Comparison of ENCODE assay signal across 2 cellular contexts in the genomic region with DNA sequence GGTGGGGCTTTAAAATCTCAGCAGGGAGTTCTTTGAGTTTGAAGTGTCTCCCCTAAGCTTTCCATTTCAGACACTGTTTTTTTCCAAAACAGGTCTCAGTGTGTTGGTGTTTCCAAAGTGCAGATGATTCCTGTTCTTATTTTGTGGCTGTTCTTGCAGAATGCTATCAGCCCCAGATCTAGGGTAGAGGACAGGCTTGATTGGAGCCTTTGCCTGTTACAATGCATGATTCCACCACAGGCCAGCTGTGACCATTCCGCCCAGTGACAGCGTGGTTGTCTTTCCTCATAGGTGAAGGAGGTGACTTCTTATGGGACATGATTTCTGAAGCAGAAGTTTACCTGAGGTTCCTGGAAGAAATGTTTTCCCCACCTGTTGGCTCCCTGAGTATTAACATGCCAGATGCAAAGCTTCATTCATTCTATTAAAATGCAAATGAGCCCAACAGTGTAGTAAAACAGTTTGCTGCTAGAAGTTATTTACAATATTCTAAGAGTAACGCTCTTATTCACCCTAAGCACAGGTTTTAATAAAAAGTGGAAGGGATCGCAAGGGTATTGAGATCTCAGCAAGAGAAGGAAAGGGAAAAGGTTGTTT.
TF ChIP-seq lines count a peak whose summit lies in the region.

No MANE protein-coding gene starts in this region.

TF ChIP-seq in WTC11, 78 proteins besides CTCF, POLR2A, EP300 and RAD21 (continued from another document):
- TF ChIP-seq, protein P1, sequence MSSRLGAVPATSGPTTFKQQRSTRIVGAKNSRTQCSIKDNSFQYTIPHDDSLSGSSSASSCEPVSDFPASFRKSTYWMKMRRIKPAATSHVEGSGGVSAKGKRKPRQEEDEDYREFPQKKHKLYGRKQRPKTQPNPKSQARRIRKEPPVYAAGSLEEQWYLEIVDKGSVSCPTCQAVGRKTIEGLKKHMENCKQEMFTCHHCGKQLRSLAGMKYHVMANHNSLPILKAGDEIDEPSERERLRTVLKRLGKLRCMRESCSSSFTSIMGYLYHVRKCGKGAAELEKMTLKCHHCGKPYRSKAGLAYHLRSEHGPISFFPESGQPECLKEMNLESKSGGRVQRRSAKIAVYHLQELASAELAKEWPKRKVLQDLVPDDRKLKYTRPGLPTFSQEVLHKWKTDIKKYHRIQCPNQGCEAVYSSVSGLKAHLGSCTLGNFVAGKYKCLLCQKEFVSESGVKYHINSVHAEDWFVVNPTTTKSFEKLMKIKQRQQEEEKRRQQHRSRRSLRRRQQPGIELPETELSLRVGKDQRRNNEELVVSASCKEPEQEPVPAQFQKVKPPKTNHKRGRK (CRISPR knock-in tag; IDR thresholded peaks at IDR 0.05; ENCODE audit: borderline replicate concordance) = no peak
- TF ChIP-seq RORB (CRISPR knock-in tag; IDR thresholded peaks at IDR 0.05) (no peak), SMAD3 (CRISPR knock-in tag; IDR thresholded peaks at IDR 0.05; ENCODE audit: borderline replicate concordance) (no peak), NR1H2 (CRISPR knock-in tag; IDR thresholded peaks at IDR 0.05) (no peak), FOXK1 (CRISPR knock-in tag; IDR thresholded peaks at IDR 0.05) (no peak), NR2C2 (CRISPR knock-in tag; IDR thresholded peaks at IDR 0.05) (no peak)
- TF ChIP-seq, protein P2, sequence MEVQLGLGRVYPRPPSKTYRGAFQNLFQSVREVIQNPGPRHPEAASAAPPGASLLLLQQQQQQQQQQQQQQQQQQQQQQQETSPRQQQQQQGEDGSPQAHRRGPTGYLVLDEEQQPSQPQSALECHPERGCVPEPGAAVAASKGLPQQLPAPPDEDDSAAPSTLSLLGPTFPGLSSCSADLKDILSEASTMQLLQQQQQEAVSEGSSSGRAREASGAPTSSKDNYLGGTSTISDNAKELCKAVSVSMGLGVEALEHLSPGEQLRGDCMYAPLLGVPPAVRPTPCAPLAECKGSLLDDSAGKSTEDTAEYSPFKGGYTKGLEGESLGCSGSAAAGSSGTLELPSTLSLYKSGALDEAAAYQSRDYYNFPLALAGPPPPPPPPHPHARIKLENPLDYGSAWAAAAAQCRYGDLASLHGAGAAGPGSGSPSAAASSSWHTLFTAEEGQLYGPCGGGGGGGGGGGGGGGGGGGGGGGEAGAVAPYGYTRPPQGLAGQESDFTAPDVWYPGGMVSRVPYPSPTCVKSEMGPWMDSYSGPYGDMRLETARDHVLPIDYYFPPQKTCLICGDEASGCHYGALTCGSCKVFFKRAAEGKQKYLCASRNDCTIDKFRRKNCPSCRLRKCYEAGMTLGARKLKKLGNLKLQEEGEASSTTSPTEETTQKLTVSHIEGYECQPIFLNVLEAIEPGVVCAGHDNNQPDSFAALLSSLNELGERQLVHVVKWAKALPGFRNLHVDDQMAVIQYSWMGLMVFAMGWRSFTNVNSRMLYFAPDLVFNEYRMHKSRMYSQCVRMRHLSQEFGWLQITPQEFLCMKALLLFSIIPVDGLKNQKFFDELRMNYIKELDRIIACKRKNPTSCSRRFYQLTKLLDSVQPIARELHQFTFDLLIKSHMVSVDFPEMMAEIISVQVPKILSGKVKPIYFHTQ (CRISPR knock-in tag; IDR thresholded peaks at IDR 0.05) = no peak
- TF ChIP-seq, protein P3, sequence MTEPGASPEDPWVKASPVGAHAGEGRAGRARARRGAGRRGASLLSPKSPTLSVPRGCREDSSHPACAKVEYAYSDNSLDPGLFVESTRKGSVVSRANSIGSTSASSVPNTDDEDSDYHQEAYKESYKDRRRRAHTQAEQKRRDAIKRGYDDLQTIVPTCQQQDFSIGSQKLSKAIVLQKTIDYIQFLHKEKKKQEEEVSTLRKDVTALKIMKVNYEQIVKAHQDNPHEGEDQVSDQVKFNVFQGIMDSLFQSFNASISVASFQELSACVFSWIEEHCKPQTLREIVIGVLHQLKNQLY (CRISPR knock-in tag; IDR thresholded peaks at IDR 0.05) = no peak
- TF ChIP-seq, protein P4, sequence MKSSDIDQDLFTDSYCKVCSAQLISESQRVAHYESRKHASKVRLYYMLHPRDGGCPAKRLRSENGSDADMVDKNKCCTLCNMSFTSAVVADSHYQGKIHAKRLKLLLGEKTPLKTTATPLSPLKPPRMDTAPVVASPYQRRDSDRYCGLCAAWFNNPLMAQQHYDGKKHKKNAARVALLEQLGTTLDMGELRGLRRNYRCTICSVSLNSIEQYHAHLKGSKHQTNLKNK (CRISPR knock-in tag; IDR thresholded peaks at IDR 0.05) = no peak

TF ChIP-seq in HepG2, 621 proteins besides CTCF, POLR2A, EP300 and RAD21 (continued from another document):
- TF ChIP-seq, protein P5, sequence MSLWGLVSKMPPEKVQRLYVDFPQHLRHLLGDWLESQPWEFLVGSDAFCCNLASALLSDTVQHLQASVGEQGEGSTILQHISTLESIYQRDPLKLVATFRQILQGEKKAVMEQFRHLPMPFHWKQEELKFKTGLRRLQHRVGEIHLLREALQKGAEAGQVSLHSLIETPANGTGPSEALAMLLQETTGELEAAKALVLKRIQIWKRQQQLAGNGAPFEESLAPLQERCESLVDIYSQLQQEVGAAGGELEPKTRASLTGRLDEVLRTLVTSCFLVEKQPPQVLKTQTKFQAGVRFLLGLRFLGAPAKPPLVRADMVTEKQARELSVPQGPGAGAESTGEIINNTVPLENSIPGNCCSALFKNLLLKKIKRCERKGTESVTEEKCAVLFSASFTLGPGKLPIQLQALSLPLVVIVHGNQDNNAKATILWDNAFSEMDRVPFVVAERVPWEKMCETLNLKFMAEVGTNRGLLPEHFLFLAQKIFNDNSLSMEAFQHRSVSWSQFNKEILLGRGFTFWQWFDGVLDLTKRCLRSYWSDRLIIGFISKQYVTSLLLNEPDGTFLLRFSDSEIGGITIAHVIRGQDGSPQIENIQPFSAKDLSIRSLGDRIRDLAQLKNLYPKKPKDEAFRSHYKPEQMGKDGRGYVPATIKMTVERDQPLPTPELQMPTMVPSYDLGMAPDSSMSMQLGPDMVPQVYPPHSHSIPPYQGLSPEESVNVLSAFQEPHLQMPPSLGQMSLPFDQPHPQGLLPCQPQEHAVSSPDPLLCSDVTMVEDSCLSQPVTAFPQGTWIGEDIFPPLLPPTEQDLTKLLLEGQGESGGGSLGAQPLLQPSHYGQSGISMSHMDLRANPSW (CRISPR knock-in tag; IDR thresholded peaks at IDR 0.05; ENCODE audit: borderline replicate concordance) = 0 out of 2 replicates have a peak, but pooled peaks have one; percentile 1
- TF ChIP-seq TEAD3 (CRISPR knock-in tag; optimal IDR thresholded peaks at IDR 0.05; ENCODE audit: borderline replicate concordance) (peak; percentile 24), POLR2G (IDR thresholded peaks at IDR 0.05; ENCODE audit: low read depth, low read length) (0 out of 2 replicates have a peak, but pooled peaks have one; percentile 55), ZNF619 (CRISPR knock-in tag; IDR thresholded peaks at IDR 0.05) (no peak), RBFOX2 (IDR thresholded peaks at IDR 0.05; ENCODE audit: low read depth, low read length) (peak; percentile 54; the same call in 1 of the 2 replicates), SIN3A (IDR thresholded peaks at IDR 0.05; ENCODE audit: borderline replicate concordance, low read depth, low read length) (0 out of 2 replicates have a peak, but pooled peaks have one; percentile 23), MIER2 (CRISPR knock-in tag; IDR thresholded peaks at IDR 0.05) (no peak), ZNF547 (CRISPR knock-in tag; IDR thresholded peaks at IDR 0.05) (peak; percentile 23; the same call in 1 of the 2 replicates), RFX5 (IDR thresholded peaks at IDR 0.05; ENCODE audit: low read depth, low read length) (peak; percentile 80; the same call in 1 of the 2 replicates), ZSCAN20 (CRISPR knock-in tag; IDR thresholded peaks at IDR 0.05; ENCODE audit: borderline replicate concordance) (no peak), ZNF205 (CRISPR knock-in tag; IDR thresholded peaks at IDR 0.05) (0 out of 2 replicates have a peak, but pooled peaks have one; percentile 22), ZNF484 (CRISPR knock-in tag; IDR thresholded peaks at IDR 0.05; ENCODE audit: borderline replicate concordance, low read depth) (no peak)
- TF ChIP-seq, protein P6, sequence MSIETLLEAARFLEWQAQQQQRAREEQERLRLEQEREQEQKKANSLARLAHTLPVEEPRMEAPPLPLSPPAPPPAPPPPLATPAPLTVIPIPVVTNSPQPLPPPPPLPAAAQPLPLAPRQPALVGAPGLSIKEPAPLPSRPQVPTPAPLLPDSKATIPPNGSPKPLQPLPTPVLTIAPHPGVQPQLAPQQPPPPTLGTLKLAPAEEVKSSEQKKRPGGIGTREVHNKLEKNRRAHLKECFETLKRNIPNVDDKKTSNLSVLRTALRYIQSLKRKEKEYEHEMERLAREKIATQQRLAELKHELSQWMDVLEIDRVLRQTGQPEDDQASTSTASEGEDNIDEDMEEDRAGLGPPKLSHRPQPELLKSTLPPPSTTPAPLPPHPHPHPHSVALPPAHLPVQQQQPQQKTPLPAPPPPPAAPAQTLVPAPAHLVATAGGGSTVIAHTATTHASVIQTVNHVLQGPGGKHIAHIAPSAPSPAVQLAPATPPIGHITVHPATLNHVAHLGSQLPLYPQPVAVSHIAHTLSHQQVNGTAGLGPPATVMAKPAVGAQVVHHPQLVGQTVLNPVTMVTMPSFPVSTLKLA (IDR thresholded peaks at IDR 0.05) = no peak
- TF ChIP-seq, protein P7, sequence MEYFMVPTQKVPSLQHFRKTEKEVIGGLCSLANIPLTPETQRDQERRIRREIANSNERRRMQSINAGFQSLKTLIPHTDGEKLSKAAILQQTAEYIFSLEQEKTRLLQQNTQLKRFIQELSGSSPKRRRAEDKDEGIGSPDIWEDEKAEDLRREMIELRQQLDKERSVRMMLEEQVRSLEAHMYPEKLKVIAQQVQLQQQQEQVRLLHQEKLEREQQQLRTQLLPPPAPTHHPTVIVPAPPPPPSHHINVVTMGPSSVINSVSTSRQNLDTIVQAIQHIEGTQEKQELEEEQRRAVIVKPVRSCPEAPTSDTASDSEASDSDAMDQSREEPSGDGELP (IDR thresholded peaks at IDR 0.05; ENCODE audit: borderline replicate concordance, low read depth) = peak; percentile 75
